Comparison of ENCODE assay signal across 1 cellular context in genomic region chr5:121949885-121950284, GRCh38.
TF ChIP-seq lines count a peak whose summit lies in the region.

No MANE protein-coding gene starts in this region.

TF ChIP-seq in WTC11, 78 proteins besides CTCF, POLR2A, EP300 and RAD21 (continued from another document):
- TF ChIP-seq ZNF512 (CRISPR knock-in tag; IDR thresholded peaks at IDR 0.05; ENCODE audit: borderline replicate concordance), result no peak
- no peak for TF ChIP-seq MYBL2 (CRISPR knock-in tag; IDR thresholded peaks at IDR 0.05)
- no peak for TF ChIP-seq ZMAT4 (CRISPR knock-in tag; IDR thresholded peaks at IDR 0.05)
- TF ChIP-seq PRRX2 (CRISPR knock-in tag; IDR thresholded peaks at IDR 0.05), result no peak
- TF ChIP-seq NR1H2 (CRISPR knock-in tag; IDR thresholded peaks at IDR 0.05), result no peak
- TF ChIP-seq ZNF425 (CRISPR knock-in tag; conservative IDR thresholded peaks at IDR 0.05), result no peak
- no peak for TF ChIP-seq CBFB (CRISPR knock-in tag; IDR thresholded peaks at IDR 0.05; ENCODE audit: low read depth)
- TF ChIP-seq SOX15 (CRISPR knock-in tag; IDR thresholded peaks at IDR 0.05), result no peak
- TF ChIP-seq ATF6 (CRISPR knock-in tag; IDR thresholded peaks at IDR 0.05), result no peak
